In genomic region chr11:30365793-30366517, GRCh38 we compare ENCODE assay signal across 28 cellular contexts. TPM values are rescaled to one million over a fixed set of nuclear protein-coding genes. Genes with fewer than 3 reads are reported as not detected.
A peak's percentile ranks its signal among the peaks of the same experiment; 100 is the strongest.
DNase-seq lines count a peak whose midpoint lies in the region; ATAC-seq, FAIRE-seq and TF ChIP-seq lines count a peak whose summit lies in the region.
"Had no signal": no experiment of that assay in that cellular context is flagged by ENCODE, and none has a peak within 500 bp of the region (broad histone marks: within the 10 kb centered on the region; RNA-seq: fewer than 3 reads in every experiment).

No MANE protein-coding gene starts in this region.

- H3K27ac Mint-ChIP-seq in activated CD8-positive, alpha-beta T cell treated with anti-CD3 and anti-CD28 coated beads for 36 hours: no peak overlapping the region
- H3K27ac Mint-ChIP-seq: activated CD4-positive, alpha-beta memory T cell treated with anti-CD3 and anti-CD28 coated beads, Interleukin-2, amount 10 ng/mL, durations not matched to agents 7 days and 5 days; activated T-helper 17 cell treated with anti-CD3 and anti-CD28 coated beads, Interleukin-2, amount 50 U/mL, for 72 hours; CD4-positive, CD25-positive, alpha-beta regulatory T cell; naive thymus-derived CD8-positive, alpha-beta T cell; stimulated activated naive CD8-positive, alpha-beta T cell treated with anti-CD3 and anti-CD28 coated beads, Interleukin-15, Interleukin-2, amounts not matched to agents 100 ng/mL and 50 ng/mL, for 24 hours; T-helper 1 cell treated with Interleukin-12 subunit alpha and Interleukin-12 subunit beta and Interleukin-4 antibody, amounts not matched to agents 30 μg/mL and 1 μg/mL, for 36 hours had no signal

- no peaks in the 10 kb centered on the region for H3K36me3 Mint-ChIP-seq in activated CD8-positive, alpha-beta T cell treated with anti-CD3 and anti-CD28 coated beads for 36 hours (ENCODE audit: low read depth)
- H3K36me3 Mint-ChIP-seq: CD4-positive, CD25-positive, alpha-beta regulatory T cell; naive thymus-derived CD8-positive, alpha-beta T cell had no signal

- TF ChIP-seq POLR2A in GM12892 (IDR thresholded peaks at IDR 0.05; ENCODE audit: low read depth, low read length) (no peak), erythroblast (IDR thresholded peaks at IDR 0.05; ENCODE audit: low read length) (no peak)

- no peak overlapping the region for H2AFZ ChIP-seq in smooth muscle cell (ENCODE audit: low read depth)

- ATAC-seq in GM19455 (IDR thresholded peaks at IDR 0.05; ENCODE audit: unreplicated experiment): peak; percentile 64
- peak; percentile 54 for ATAC-seq in HG02938 (IDR thresholded peaks at IDR 0.05; ENCODE audit: unreplicated experiment)
- no peak for ATAC-seq in activated CD8-positive, alpha-beta T cell treated with anti-CD3 and anti-CD28 coated beads for 36 hours
- ATAC-seq: activated CD4-positive, CD25-positive, alpha-beta regulatory T cell treated with anti-CD3 and anti-CD28 coated beads, Interleukin-2, amount 50 U/mL, for 24 hours; activated T-helper 17 cell treated with anti-CD3 and anti-CD28 coated beads, Interleukin-2, amount 50 U/mL, for 72 hours; naive thymus-derived CD8-positive, alpha-beta T cell had no signal

- intact Hi-C loops in activated CD8-positive, alpha-beta T cell treated with anti-CD3 and anti-CD28 coated beads for 36 hours (cut with micrococcal nuclease): no loop called here

- H3K27me3 Mint-ChIP-seq in activated CD8-positive, alpha-beta T cell treated with anti-CD3 and anti-CD28 coated beads for 36 hours: no peaks in the 10 kb centered on the region
- H3K27me3 Mint-ChIP-seq: CD4-positive, CD25-positive, alpha-beta regulatory T cell had no signal

- POLR2A ChIA-PET in activated CD8-positive, alpha-beta T cell treated with anti-CD3 and anti-CD28 coated beads for 36 hours (lab: Charles Lee): no interaction called here

- H3K4me3 Mint-ChIP-seq in activated CD8-positive, alpha-beta T cell treated with anti-CD3 and anti-CD28 coated beads for 36 hours: no peak overlapping the region
- H3K4me3 Mint-ChIP-seq: activated CD4-positive, alpha-beta memory T cell treated with anti-CD3 and anti-CD28 coated beads, Interleukin-2, amount 10 ng/mL, durations not matched to agents 7 days and 5 days; activated T-helper 17 cell treated with anti-CD3 and anti-CD28 coated beads, Interleukin-2, amount 50 U/mL, for 72 hours; CD4-positive, CD25-positive, alpha-beta regulatory T cell; naive thymus-derived CD8-positive, alpha-beta T cell; stimulated activated naive CD8-positive, alpha-beta T cell treated with anti-CD3 and anti-CD28 coated beads, Interleukin-15, Interleukin-2, amounts not matched to agents 100 ng/mL and 50 ng/mL, for 24 hours; T-helper 1 cell treated with Interleukin-12 subunit alpha and Interleukin-12 subunit beta and Interleukin-4 antibody, amounts not matched to agents 30 μg/mL and 1 μg/mL, for 36 hours had no signal

- H3K9ac ChIP-seq in smooth muscle cell (ENCODE audit: low read depth): no peak overlapping the region

- TF ChIP-seq CTCF in activated CD8-positive, alpha-beta T cell treated with anti-CD3 and anti-CD28 coated beads for 36 hours (IDR thresholded peaks at IDR 0.05): no peak
- no peak for TF ChIP-seq CTCF in smooth muscle cell (IDR thresholded peaks at IDR 0.05; ENCODE audit: borderline replicate concordance, insufficient read depth, poor library complexity, severe bottlenecking)

- H3K4me1 ChIP-seq in smooth muscle cell (ENCODE audit: low read depth): peaks cover 9% of the 10 kb centered on the region

- no peak overlapping the region for H3K4me2 ChIP-seq in smooth muscle cell

- peak; percentile 48 for FAIRE-seq in GM12892 (lab: Jason Lieb, UNC)
- FAIRE-seq: A204.1, bronchial epithelial cell had no signal

- H3K36me3 ChIP-seq in smooth muscle cell (ENCODE audit: low read depth): no peaks in the 10 kb centered on the region

- H3K27ac ChIP-seq in smooth muscle cell (ENCODE audit: low read depth): no peak overlapping the region
- H3K27ac ChIP-seq: RWPE1, SK-N-MC had no signal

- H4K20me1 ChIP-seq in smooth muscle cell (ENCODE audit: low read depth): no peaks in the 10 kb centered on the region

- H3F3A ChIP-seq in smooth muscle cell (ENCODE audit: low read depth): peaks cover 7% of the 10 kb centered on the region

- H3K4me1 Mint-ChIP-seq in activated CD8-positive, alpha-beta T cell treated with anti-CD3 and anti-CD28 coated beads for 36 hours (ENCODE audit: low read depth): no peaks in the 10 kb centered on the region
- H3K4me1 Mint-ChIP-seq: activated CD4-positive, alpha-beta memory T cell treated with anti-CD3 and anti-CD28 coated beads, Interleukin-2, amount 10 ng/mL, durations not matched to agents 7 days and 5 days; activated T-helper 17 cell treated with anti-CD3 and anti-CD28 coated beads, Interleukin-2, amount 50 U/mL, for 72 hours; CD4-positive, CD25-positive, alpha-beta regulatory T cell; naive thymus-derived CD8-positive, alpha-beta T cell had no signal

- H3K9me3 Mint-ChIP-seq in activated CD8-positive, alpha-beta T cell treated with anti-CD3 and anti-CD28 coated beads for 36 hours: no peaks in the 10 kb centered on the region
- H3K9me3 Mint-ChIP-seq: activated CD4-positive, alpha-beta memory T cell treated with anti-CD3 and anti-CD28 coated beads, Interleukin-2, amount 10 ng/mL, durations not matched to agents 7 days and 5 days; activated T-helper 17 cell treated with anti-CD3 and anti-CD28 coated beads, Interleukin-2, amount 50 U/mL, for 72 hours; stimulated activated naive CD8-positive, alpha-beta T cell treated with anti-CD3 and anti-CD28 coated beads, Interleukin-15, Interleukin-2, amounts not matched to agents 100 ng/mL and 50 ng/mL, for 24 hours; T-helper 1 cell treated with Interleukin-12 subunit alpha and Interleukin-12 subunit beta and Interleukin-4 antibody, amounts not matched to agents 30 μg/mL and 1 μg/mL, for 36 hours had no signal

- no peaks in the 10 kb centered on the region for H3K27me3 ChIP-seq in smooth muscle cell (ENCODE audit: low read depth)

- CTCF ChIA-PET in activated CD8-positive, alpha-beta T cell treated with anti-CD3 and anti-CD28 coated beads for 36 hours (lab: Charles Lee): no interaction called here

- H3K9me3 ChIP-seq in smooth muscle cell (replicated peaks; ENCODE audit: low read depth): no peaks in the 10 kb centered on the region

- H3K79me2 ChIP-seq in smooth muscle cell (ENCODE audit: low read depth): no peaks in the 10 kb centered on the region

- no peak overlapping the region for H3K4me3 ChIP-seq in smooth muscle cell
- H3K4me3 ChIP-seq: SK-N-MC had no signal

- DNase-seq in GM12892 (ENCODE audit: insufficient read length): no peak
- peak; percentile 32 for DNase-seq in SK-N-DZ (ENCODE audit: low spot score)
- no peak for DNase-seq in activated CD8-positive, alpha-beta T cell treated with anti-CD3 and anti-CD28 coated beads for 36 hours
- DNase-seq in NCI-H1436 treated with DMSO at 0.1 percent for 48 hours (lab: John Stamatoyannopoulos, UW): no peak
- DNase-seq in smooth muscle cell (lab: John Stamatoyannopoulos, UW; ENCODE audit: unreplicated experiment): no peak
- no peak for DNase-seq in erythroblast (lab: John Stamatoyannopoulos, UW)
- DNase-seq: activated CD4-positive, alpha-beta memory T cell treated with anti-CD3 and anti-CD28 coated beads, Interleukin-2, amount 10 ng/mL, durations not matched to agents 7 days and 5 days; activated naive CD4-positive, alpha-beta T cell treated with anti-CD3 and anti-CD28 coated beads, Interleukin-2, amount 50 U/mL, for 16 hours; anterior cingulate cortex; CD4-positive, CD25-positive, alpha-beta regulatory T cell; glutamatergic neuron; HCEC 1CT; islet precursor cell; midbrain; naive thymus-derived CD8-positive, alpha-beta T cell; NCI-H1436; NCI-H345; occipital lobe had no signal

- 82% methylated on average over 3 of the region's 3 CpGs for WGBS in smooth muscle cell (ENCODE audit: low lambda C conversion rate)

RNA-seq across cellular contexts. Expression of gene ARL14EP, which starts 43.1 kb away (rescaled TPM):
- 23.1 TPM for polyA plus RNA-seq in GM12892 (2012; ENCODE audit: missing spikeins)
- polyA plus RNA-seq in SK-N-DZ (2014; cell fraction: cytosol; rRNA removed): 19.9 and 25.2 TPM in 2 replicates
- polyA plus RNA-seq in SK-N-DZ (2014; cell fraction: nucleus; rRNA removed): 22.6 and 28.3 TPM in 2 replicates
- total RNA-seq in activated CD8-positive, alpha-beta T cell treated with anti-CD3 and anti-CD28 coated beads for 36 hours: 10 to 100 TPM; 23.3 to 28.3 TPM
- 19.7 and 32.0 TPM in 2 replicates for total RNA-seq in smooth muscle cell
- 20.7 and 23.4 TPM in 2 replicates for polyA plus RNA-seq in smooth muscle cell
